In the genomic region with DNA sequence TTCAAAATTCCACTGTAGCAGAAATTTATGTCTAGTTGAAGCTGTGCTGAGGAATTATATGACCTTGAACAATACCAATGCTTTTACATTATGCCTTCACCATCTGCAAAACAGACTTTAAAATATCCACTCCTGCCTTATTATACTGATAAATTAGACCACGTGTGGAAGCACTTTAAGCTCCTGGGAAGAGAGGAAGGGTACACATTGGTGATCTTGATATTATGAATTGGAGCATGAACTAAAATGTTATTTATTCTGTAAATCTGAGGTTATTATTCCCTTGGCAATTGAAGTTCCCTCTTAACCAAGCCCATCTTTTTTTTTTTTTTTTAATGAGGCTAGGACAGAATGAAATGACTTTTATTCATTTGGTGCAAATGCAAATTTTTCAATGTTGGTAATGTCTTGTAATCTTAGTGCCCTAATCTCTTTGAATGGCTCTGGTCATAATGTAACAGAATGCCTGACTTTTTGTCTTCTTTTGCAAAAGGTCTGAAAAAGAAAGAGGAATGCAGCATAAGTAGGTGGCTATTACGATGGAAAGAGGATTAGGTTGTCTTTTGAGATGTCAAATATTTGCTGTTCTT, we compare ENCODE assay signal across 24 cellular contexts.
"Had no signal": no experiment of that assay in that cellular context is flagged by ENCODE, and none has a peak within 500 bp of the region (broad histone marks: within the 10 kb centered on the region; RNA-seq: fewer than 3 reads in every experiment).

No MANE protein-coding gene starts in this region.

- H3K4me1 ChIP-seq: adrenal gland, body of pancreas, right lobe of liver had no signal

- H3K27ac ChIP-seq: adrenal gland, body of pancreas, esophagus muscularis mucosa, right lobe of liver, tibial nerve had no signal

- DNase-seq: activated CD4-positive, alpha-beta memory T cell treated with anti-CD3 and anti-CD28 coated beads for 36 hours; activated CD4-positive, alpha-beta T cell treated with anti-CD3 and anti-CD28 coated beads, Interleukin-2, amount 10 ng/mL, durations not matched to agents 24 days and 14 days; activated CD4-positive, CD25-positive, alpha-beta regulatory T cell treated with anti-CD3 and anti-CD28 coated beads, Interleukin-2, amount 50 U/mL, for 72 hours; activated CD8-positive, alpha-beta memory T cell treated with anti-CD3 and anti-CD28 coated beads, Interleukin-2, amount 50 U/mL, for 4 hours; activated effector memory CD4-positive, alpha-beta T cell treated with anti-CD3 and anti-CD28 coated beads, Interleukin-2, amount 50 U/mL, for 16 hours; activated naive CD4-positive, alpha-beta T cell treated with anti-CD3 and anti-CD28 coated beads for 36 hours; activated naive CD8-positive, alpha-beta T cell treated with anti-CD3 and anti-CD28 coated beads for 36 hours; activated T-cell treated with anti-CD3 and anti-CD28 coated beads, Interleukin-2, amount 50 U/mL, for 1 hour; aorta; dermis blood vessel endothelial cell; effector CD4-positive, alpha-beta T cell; foreskin melanocyte; left ventricle myocardium superior; mucosa of descending colon; right lobe of liver; stimulated activated CD4-positive, alpha-beta T cell treated with anti-CD3 and anti-CD28 coated beads, Interleukin-2, amount 100 ng/mL, for 48 hours; stimulated activated naive CD4-positive, alpha-beta T cell treated with Interleukin-2 at 50 U/mL for 16 hours; T1000 had no signal

- H3K9me3 ChIP-seq: adrenal gland, body of pancreas, esophagus muscularis mucosa, mucosa of descending colon, right lobe of liver, tibial nerve had no signal

- H3K36me3 ChIP-seq: adrenal gland, esophagus muscularis mucosa, right lobe of liver, tibial nerve had no signal

- H3K4me3 ChIP-seq: adrenal gland, body of pancreas, esophagus muscularis mucosa, mucosa of descending colon, right lobe of liver, tibial nerve had no signal

- FAIRE-seq: colon, islet of Langerhans had no signal
